ENCODE assay signal across 8 cellular contexts in genomic region chr14:50533314-50533705, GRCh38. TPM values are rescaled to one million over a fixed set of nuclear protein-coding genes. Genes with fewer than 3 reads are reported as not detected.
A peak's percentile ranks its signal among the peaks of the same experiment; 100 is the strongest.
DNase-seq lines count a peak whose midpoint lies in the region; ATAC-seq, FAIRE-seq and TF ChIP-seq lines count a peak whose summit lies in the region.

No MANE protein-coding gene starts in this region.

- ATAC-seq in DND-41 (ENCODE audit: insufficient read depth, low read depth) (no peak), HG03378 (IDR thresholded peaks at IDR 0.05; ENCODE audit: unreplicated experiment) (peak; percentile 27)
- ATAC-seq in central memory CD8-positive, alpha-beta T cell (replicated peaks; ENCODE audit: extremely low read depth, poor library complexity, severe bottlenecking), result no peak

- H3K4me1 ChIP-seq in DND-41 (ENCODE audit: insufficient read depth, low read length), result peaks cover 39% of the 10 kb centered on the region

- H3K27ac ChIP-seq in DND-41 (ENCODE audit: low read length), result no peak overlapping the region

- no peak for FAIRE-seq in GM12891 (lab: Jason Lieb, UNC)

- peak overlapping the region; percentile 100 for H2AFZ ChIP-seq in DND-41 (ENCODE audit: low read depth, low read length)

- H3K36me3 ChIP-seq in DND-41 (ENCODE audit: insufficient read depth, low read length) (peaks cover 11% of the 10 kb centered on the region; the same call in 1 of the 2 replicates), MG63 (peaks cover 3% of the 10 kb centered on the region; the same call in 1 of the 2 replicates)

- peaks cover 30% of the 10 kb centered on the region for H3K4me1 Mint-ChIP-seq in central memory CD8-positive, alpha-beta T cell
- peaks cover 40% of the 10 kb centered on the region for H3K4me1 Mint-ChIP-seq in nephron progenitor cell

- no peak for DNase-seq in DND-41
- no peak for DNase-seq in central memory CD8-positive, alpha-beta T cell (ENCODE audit: low spot score in 2 of 2)
- DNase-seq in nephron progenitor cell, result no peak
- no peak for DNase-seq in posterior vena cava (ENCODE audit: low spot score)
- DNase-seq in MG63, result no peak
- DNase-seq in GM12891 (ENCODE audit: insufficient read length, low spot score), result no peak
- DNase-seq in middle frontal gyrus (ENCODE audit: extremely low spot score, low spot score), result no peak

- intact Hi-C loops in posterior vena cava (cut with DNase I), result loop anchor here (5.0 kb wide), 2 partner anchors 211 to 216 kb away; no protein-coding TSS in a partner anchor

- H3K27me3 ChIP-seq in DND-41 (ENCODE audit: insufficient read depth, low read length, poor library complexity), result no peaks in the 10 kb centered on the region
- H3K27me3 ChIP-seq in MG63, result no peaks in the 10 kb centered on the region

- peak overlapping the region; percentile 84 for H3K4me3 Mint-ChIP-seq in central memory CD8-positive, alpha-beta T cell
- H3K4me3 Mint-ChIP-seq in nephron progenitor cell, result peak overlapping the region; percentile 95

- H3K4me3 ChIP-seq in DND-41 (ENCODE audit: low read depth in 1 of 2, low read length in 2 of 2) (peak overlapping the region in 1 of 2 experiments; percentile 72; a peak in 1 of 4 replicates), MG63 (no peak overlapping the region)

- H3K9me3 ChIP-seq in DND-41 (ENCODE audit: insufficient read depth, low read length, severe bottlenecking), result peaks cover 2% of the 10 kb centered on the region
- H3K9me3 ChIP-seq in MG63, result no peaks in the 10 kb centered on the region

- no peaks in the 10 kb centered on the region for H3K27me3 Mint-ChIP-seq in central memory CD8-positive, alpha-beta T cell
- peaks cover 10% of the 10 kb centered on the region for H3K27me3 Mint-ChIP-seq in nephron progenitor cell (ENCODE audit: low read depth, poor library complexity)

- peaks cover 39% of the 10 kb centered on the region for H3K79me2 ChIP-seq in DND-41 (ENCODE audit: insufficient read depth, low read length)

- peaks cover 6% of the 10 kb centered on the region for H3K36me3 Mint-ChIP-seq in central memory CD8-positive, alpha-beta T cell (ENCODE audit: insufficient read depth)
- peaks cover 19% of the 10 kb centered on the region for H3K36me3 Mint-ChIP-seq in nephron progenitor cell (ENCODE audit: low read depth)

- H3K9ac ChIP-seq in DND-41 (ENCODE audit: low read depth, low read length), result peak overlapping the region; percentile 87; the same call in 1 of the 2 replicates

- no peak for TF ChIP-seq POLR2A in GM12891 (IDR thresholded peaks at IDR 0.05; ENCODE audit: low read depth, low read length)

- no peaks in the 10 kb centered on the region for H3K9me3 Mint-ChIP-seq in central memory CD8-positive, alpha-beta T cell
- H3K9me3 Mint-ChIP-seq in nephron progenitor cell, result peaks cover 24% of the 10 kb centered on the region

- H4K20me1 ChIP-seq in DND-41 (ENCODE audit: insufficient read depth, low read length), result peaks cover 19% of the 10 kb centered on the region

- H3K27ac Mint-ChIP-seq in central memory CD8-positive, alpha-beta T cell (ENCODE audit: low read depth), result peak overlapping the region; percentile 92
- H3K27ac Mint-ChIP-seq in nephron progenitor cell, result peak overlapping the region; percentile 23

- TF ChIP-seq CTCF in DND-41 (IDR thresholded peaks at IDR 0.05; ENCODE audit: borderline replicate concordance, extremely low read depth, low read length, poor library complexity, severe bottlenecking) (no peak), nephron progenitor cell (IDR thresholded peaks at IDR 0.05) (no peak)

- peak overlapping the region; percentile 98 for H3K4me2 ChIP-seq in DND-41 (ENCODE audit: insufficient read depth, low read length)

TF ChIP-seq in GM12891, 5 proteins besides CTCF, POLR2A, EP300 and RAD21:
- TF ChIP-seq TAF1 (IDR thresholded peaks at IDR 0.05; ENCODE audit: low read depth, low read length) (no peak), PAX5 (IDR thresholded peaks at IDR 0.05; ENCODE audit: insufficient read depth, low read length, severe bottlenecking) (no peak), SPI1 (IDR thresholded peaks at IDR 0.05; ENCODE audit: low read depth, low read length) (no peak; the same call in 1 of the 2 replicates), POU2F2 (IDR thresholded peaks at IDR 0.05; ENCODE audit: low read depth, low read length) (no peak), POLR2AphosphoS5 (IDR thresholded peaks at IDR 0.05; ENCODE audit: low read depth, low read length) (no peak)

RNA-seq across cellular contexts. Expression of gene MAP4K5, which starts 0.9 kb away (rescaled TPM):
- total RNA-seq in posterior vena cava, result 10 to 100 TPM; 44.9 to 48.4 TPM
- 26.3 and 120 TPM in 2 replicates for total RNA-seq in MG63 (2014; rRNA removed; shearing (Covaris generic); ENCODE audit: low replicate concordance)
- polyA plus RNA-seq in GM12891 (2012; ENCODE audit: low read depth, missing spikeins), result 7.8 TPM

RNA-seq across cellular contexts. Expression of gene ATL1, which starts 26.6 kb away (rescaled TPM):
- total RNA-seq in posterior vena cava, result 10 to 100 TPM; 13.3 to 16.0 TPM
- total RNA-seq in MG63 (2014; rRNA removed; shearing (Covaris generic); ENCODE audit: low replicate concordance), result 0.10 TPM in 1 of 2 replicates, not detected in the other
- polyA plus RNA-seq in GM12891 (2012; ENCODE audit: low read depth, missing spikeins), result 0.37 TPM

Comparison
In these comparisons a context has a peak if more than half of its experiments do, and no peak if none do; other contexts are left out.
1. RNA of gene ATL1, which starts 26.6 kb away (total RNA-seq): 13.3 to 16.0 TPM in posterior vena cava; 0.10 TPM in MG63; every median in the first group is over 10 times any median in the second.